In genomic region chr19:41310031-41310831, GRCh38 we compare ENCODE assay signal across 8 cellular contexts. TPM values are rescaled to one million over a fixed set of nuclear protein-coding genes. Genes with fewer than 3 reads are reported as not detected.
DNase-seq lines count a peak whose midpoint lies in the region; ATAC-seq and TF ChIP-seq lines count a peak whose summit lies in the region.

CCDC97 (plus strand) TSS chr19:41310172; CDS start chr19:41310311, 139 bp downstream.

- peaks cover 52% of the 10 kb centered on the region for H3K4me1 Mint-ChIP-seq in HFFc6 (ENCODE audit: low read depth)
- peaks cover 75% of the 10 kb centered on the region for H3K4me1 Mint-ChIP-seq in activated naive CD8-positive, alpha-beta T cell treated with anti-CD3 and anti-CD28 coated beads, Interleukin-2, amount 50 U/mL, for 24 hours
- peaks cover 35% of the 10 kb centered on the region for H3K4me1 Mint-ChIP-seq in type B pancreatic cell (ENCODE audit: unreplicated experiment)

- H3K27ac ChIP-seq in cardiac muscle cell, result peak within 1 kb of the TSS; percentile 99

- DNase-seq in HFFc6 (peak; percentile 76), NCI-H1105 treated with DMSO at 0.1 percent for 48 hours (lab: John Stamatoyannopoulos, UW) (peak; percentile 78), T follicular helper cell (ENCODE audit: low read depth) (peak; percentile 81), cardiac muscle cell (ENCODE audit: low read depth in 1 of 2, low spot score in 1 of 2) (peak; percentile 89 to 90), pons (ENCODE audit: low spot score) (peak; percentile 82), type B pancreatic cell (ENCODE audit: extremely low spot score, unreplicated experiment) (peak; percentile 90)
- peak; percentile 90 for DNase-seq in activated naive CD8-positive, alpha-beta T cell treated with anti-CD3 and anti-CD28 coated beads, Interleukin-2, amount 50 U/mL, for 24 hours

- ATAC-seq in activated naive CD8-positive, alpha-beta T cell treated with anti-CD3 and anti-CD28 coated beads, Interleukin-2, amount 50 U/mL, for 24 hours, result peak; percentile 62

- no peak for TF ChIP-seq CTCF in HFFc6 (IDR thresholded peaks at IDR 0.05)
- TF ChIP-seq CTCF in cardiac muscle cell (IDR thresholded peaks at IDR 0.05; ENCODE audit: low read depth, low read length), result no peak
- no peak for TF ChIP-seq CTCF in type B pancreatic cell (conservative IDR thresholded peaks at IDR 0.05)

- H3K27ac Mint-ChIP-seq in HFFc6 (peak within 1 kb of the TSS; percentile 97), type B pancreatic cell (peak within 1 kb of the TSS; percentile 96)
- H3K27ac Mint-ChIP-seq in activated naive CD8-positive, alpha-beta T cell treated with anti-CD3 and anti-CD28 coated beads, Interleukin-2, amount 50 U/mL, for 24 hours, result peak within 1 kb of the TSS; percentile 97

- peaks cover 26% of the 10 kb centered on the region for H3K36me3 Mint-ChIP-seq in HFFc6 (ENCODE audit: low read depth)
- H3K36me3 Mint-ChIP-seq in activated naive CD8-positive, alpha-beta T cell treated with anti-CD3 and anti-CD28 coated beads, Interleukin-2, amount 50 U/mL, for 24 hours (ENCODE audit: low read depth), result peaks cover 44% of the 10 kb centered on the region
- H3K36me3 Mint-ChIP-seq in type B pancreatic cell, result peaks cover 11% of the 10 kb centered on the region

- H3K27me3 ChIP-seq in cardiac muscle cell, result no peaks in the 10 kb centered on the region

- H3K27me3 Mint-ChIP-seq in HFFc6 (ENCODE audit: insufficient read depth) (peaks cover 10% of the 10 kb centered on the region), type B pancreatic cell (no peaks in the 10 kb centered on the region)
- no peaks in the 10 kb centered on the region for H3K27me3 Mint-ChIP-seq in activated naive CD8-positive, alpha-beta T cell treated with anti-CD3 and anti-CD28 coated beads, Interleukin-2, amount 50 U/mL, for 24 hours

- H3K4me3 Mint-ChIP-seq in HFFc6 (peak within 1 kb of the TSS; percentile 98), type B pancreatic cell (peak within 1 kb of the TSS; percentile 100)
- peak within 1 kb of the TSS; percentile 99 for H3K4me3 Mint-ChIP-seq in activated naive CD8-positive, alpha-beta T cell treated with anti-CD3 and anti-CD28 coated beads, Interleukin-2, amount 50 U/mL, for 24 hours

- no peaks in the 10 kb centered on the region for H3K9me3 ChIP-seq in cardiac muscle cell (ENCODE audit: low read depth)

- no peaks in the 10 kb centered on the region for H3K9me3 Mint-ChIP-seq in HFFc6
- no peaks in the 10 kb centered on the region for H3K9me3 Mint-ChIP-seq in activated naive CD8-positive, alpha-beta T cell treated with anti-CD3 and anti-CD28 coated beads, Interleukin-2, amount 50 U/mL, for 24 hours
- no peaks in the 10 kb centered on the region for H3K9me3 Mint-ChIP-seq in type B pancreatic cell

- peaks cover 9% of the 10 kb centered on the region for H3K4me1 ChIP-seq in cardiac muscle cell (ENCODE audit: low read depth)

- H3K4me3 ChIP-seq in GM08714 (ENCODE audit: low read length), result peak within 1 kb of the TSS; percentile 99
- peak within 1 kb of the TSS; percentile 92 for H3K4me3 ChIP-seq in cardiac muscle cell

- peaks cover 30% of the 10 kb centered on the region for H3K36me3 ChIP-seq in cardiac muscle cell

RNA-seq across cellular contexts. Expression of gene CCDC97, which starts in this region (rescaled TPM):
- total RNA-seq in HFFc6 (2021; fragmentation: NEBNext Ultra II Directional; extraction: Animal tissue kit (Norgen Biotek cat#: 25700)), result 10 to 100 TPM; 15.4 to 19.1 (median 16.8) TPM
- total RNA-seq in cardiac muscle cell (24.6 and 25.2 TPM in 2 replicates), type B pancreatic cell (ENCODE audit: low replicate concordance) (26.7 and 42.6 TPM in 2 replicates)
- 29.7 and 32.4 TPM in 2 replicates for polyA plus RNA-seq in cardiac muscle cell

Comparison
In these comparisons a context has a peak if more than half of its experiments do, and no peak if none do; other contexts are left out.
1. Peak in every context shown above with its lines: DNase-seq, ATAC-seq, H3K4me3 ChIP-seq and H3K27ac ChIP-seq.